8 cellular contexts compared by ENCODE assay signal in genomic region chr15:84982301-84982920, GRCh38. TPM values are rescaled to one million over a fixed set of nuclear protein-coding genes. Genes with fewer than 3 reads are reported as not detected.
DNase-seq lines count a peak whose midpoint lies in the region; ATAC-seq and TF ChIP-seq lines count a peak whose summit lies in the region.

No MANE protein-coding gene starts in this region.

- H3K27ac ChIP-seq in PC-9: 0 out of 2 replicates have a peak overlapping the region, but pooled peaks have one; percentile 27
- peak overlapping the region; percentile 97 for H3K27ac ChIP-seq in left ventricle myocardium inferior (replicated peaks)

- DNase-seq in PC-9 (peak in 1 of 2 experiments; percentile 20), left ventricle myocardium inferior (peak; percentile 44), retina (peak; percentile 61), hepatic stellate cell (ENCODE audit: low spot score) (no peak), NCI-H446 (lab: John Stamatoyannopoulos, UW) (no peak)
- DNase-seq in activated naive CD4-positive, alpha-beta T cell treated with anti-CD3 and anti-CD28 coated beads, Interleukin-2, amount 50 U/mL, for 16 hours: peak; percentile 53

- peaks cover 29% of the 10 kb centered on the region for H3K4me1 ChIP-seq in PC-9 (replicated peaks; ENCODE audit: insufficient read depth)
- H3K4me1 ChIP-seq in left ventricle myocardium inferior: peaks cover 80% of the 10 kb centered on the region

- H2AFZ ChIP-seq in PC-9: peak overlapping the region; percentile 85

- POLR2A ChIA-PET in PC-9 (lab: Charles Lee; ENCODE audit: unreplicated experiment): interaction anchor here (0.6 to 0.7 kb wide), 2 partner anchors 46 to 132 kb away, joined by 4 read pairs; no protein-coding TSS in a partner anchor

- peaks cover 6% of the 10 kb centered on the region; the same call in 1 of the 2 replicates for H3F3A ChIP-seq in PC-9 (ENCODE audit: insufficient read depth, low read depth)

- H3K4me3 ChIP-seq in PC-9 (peak overlapping the region; percentile 69), left ventricle myocardium inferior (peak overlapping the region; percentile 87)

- H3K36me3 ChIP-seq in PC-9 (ENCODE audit: low read depth) (no peaks in the 10 kb centered on the region), left ventricle myocardium inferior (no peaks in the 10 kb centered on the region)

- peak overlapping the region; percentile 96 for H3K4me2 ChIP-seq in PC-9

- peak; percentile 0 for ATAC-seq in GM18505 (IDR thresholded peaks at IDR 0.05; ENCODE audit: unreplicated experiment)
- no peak for ATAC-seq in GM21717 (IDR thresholded peaks at IDR 0.05; ENCODE audit: unreplicated experiment)

- TF ChIP-seq POLR2A in GM18505 (IDR thresholded peaks at IDR 0.05; ENCODE audit: borderline replicate concordance, extremely low read depth, insufficient read depth, insufficient read length): peak; percentile 50

- BruUV-seq in PC-9 (replicated peaks; lab: Mats Ljungman, UMichigan): TSS peak; percentile 21

- no peaks in the 10 kb centered on the region for H3K9me2 ChIP-seq in PC-9 (ENCODE audit: insufficient read depth)

- intact Hi-C loops in PC-9 (cut with micrococcal nuclease; ENCODE audit: unreplicated experiment): loop anchor here (2.0 to 5.0 kb wide), 2 partner anchors 28 to 380 kb away; partner anchors contain the start of gene ZSCAN2
- intact Hi-C loops in left ventricle myocardium inferior (cut with micrococcal nuclease): no loop called here

- TF ChIP-seq CTCF in PC-9 (conservative IDR thresholded peaks at IDR 0.05) (no peak), left ventricle myocardium inferior (IDR thresholded peaks at IDR 0.05; ENCODE audit: borderline replicate concordance) (no peak)

- no peaks in the 10 kb centered on the region for H3K27me3 ChIP-seq in PC-9 (ENCODE audit: insufficient read depth, low read depth)
- no peaks in the 10 kb centered on the region for H3K27me3 ChIP-seq in left ventricle myocardium inferior (ENCODE audit: low read depth)

- H3K79me2 ChIP-seq in PC-9 (ENCODE audit: low read depth): peaks cover 53% of the 10 kb centered on the region

- CTCF ChIA-PET in PC-9 (lab: Charles Lee): interaction anchor here (0.6 to 0.9 kb wide), 2 partner anchors 40 to 70 kb away, joined by 3 to 4 read pairs; no protein-coding TSS in a partner anchor

- peaks cover 20% of the 10 kb centered on the region for H4K20me1 ChIP-seq in PC-9 (ENCODE audit: insufficient read depth)

- H3K9me3 ChIP-seq in PC-9 (ENCODE audit: insufficient read depth, low read depth) (no peaks in the 10 kb centered on the region), left ventricle myocardium inferior (replicated peaks) (no peaks in the 10 kb centered on the region)

RNA-seq across cellular contexts. Expression of gene PDE8A, which starts 0.8 kb away (rescaled TPM):
- total RNA-seq in PC-9 (2021) (38.8 and 47.3 TPM in 2 replicates), left ventricle myocardium inferior (17.8 TPM)

Comparison
In these comparisons a context has a peak if more than half of its experiments do, and no peak if none do; other contexts are left out.
1. DNase-seq: peak in activated naive CD4-positive, alpha-beta T cell treated with anti-CD3 and anti-CD28 coated beads, Interleukin-2, amount 50 U/mL, for 16 hours (single experiment), left ventricle myocardium inferior (single experiment) and retina (single experiment); none in hepatic stellate cell (single experiment) and NCI-H446 (0 of 2).